Comparison of ENCODE assay signal across 39 cellular contexts in genomic region chr15:41651373-41651772, GRCh38.
"Had no signal": no experiment of that assay in that cellular context is flagged by ENCODE, and none has a peak within 500 bp of the region (broad histone marks: within the 10 kb centered on the region; RNA-seq: fewer than 3 reads in every experiment).

No MANE protein-coding gene starts in this region.

- H3K27ac ChIP-seq: adrenal gland, ascending aorta, body of pancreas, brain microvascular endothelial cell, breast epithelium, cardiac muscle cell had no signal

- H3K9me3 Mint-ChIP-seq: activated naive CD4-positive, alpha-beta T cell treated with anti-CD3 and anti-CD28 coated beads, Interleukin-2, amount 50 U/mL, for 24 hours; activated T-helper 17 cell treated with anti-CD3 and anti-CD28 coated beads, Interleukin-2, amount 50 U/mL, for 72 hours; central memory CD8-positive, alpha-beta T cell had no signal

- H3K36me3 Mint-ChIP-seq: activated naive CD4-positive, alpha-beta T cell treated with anti-CD3 and anti-CD28 coated beads, Interleukin-2, amount 10 ng/mL, durations not matched to agents 7 days and 5 days; activated naive CD4-positive, alpha-beta T cell treated with anti-CD3 and anti-CD28 coated beads, Interleukin-2, amount 50 U/mL, for 24 hours; activated naive CD8-positive, alpha-beta T cell treated with anti-CD3 and anti-CD28 coated beads, Interleukin-2, amount 10 ng/mL, durations not matched to agents 7 days and 5 days; brain had no signal

- DNase-seq: activated effector memory CD4-positive, alpha-beta T cell treated with anti-CD3 and anti-CD28 coated beads, Interleukin-2, amount 50 U/mL, for 16 hours; activated effector memory CD4-positive, alpha-beta T cell treated with Interleukin-2 at 50 U/mL for 16 hours; activated gamma-delta T cell; activated gamma-delta T cell treated with Interleukin-2 at 50 U/mL for 16 hours; activated naive CD4-positive, alpha-beta T cell; activated naive CD4-positive, alpha-beta T cell treated with anti-CD3 and anti-CD28 coated beads for 36 hours; activated naive CD4-positive, alpha-beta T cell treated with anti-CD3 and anti-CD28 coated beads, Interleukin-2, amount 10 ng/mL, durations not matched to agents 7 days and 5 days; activated naive CD4-positive, alpha-beta T cell treated with anti-CD3 and anti-CD28 coated beads, Interleukin-2, amount 50 U/mL, for 16 hours; activated naive CD4-positive, alpha-beta T cell treated with Interleukin-2 at 50 U/mL for 16 hours; activated naive CD8-positive, alpha-beta T cell treated with anti-CD3 and anti-CD28 coated beads for 36 hours; activated naive CD8-positive, alpha-beta T cell treated with anti-CD3 and anti-CD28 coated beads, Interleukin-2, amount 10 ng/mL, durations not matched to agents 7 days and 5 days; activated naive CD8-positive, alpha-beta T cell treated with anti-CD3 and anti-CD28 coated beads, Interleukin-2, amount 50 U/mL, for 24 hours; activated T-cell treated with anti-CD3 and anti-CD28 coated beads, Interleukin-2, amount 50 U/mL, for 1 hour; activated T-cell treated with anti-CD3 and anti-CD28 coated beads, Interleukin-2, amount 50 U/mL, for 24 hours; activated T-cell treated with anti-CD3 and anti-CD28 coated beads, Interleukin-2, amount 50 U/mL, for 48 hours; activated T-cell treated with anti-CD3 and anti-CD28 coated beads, Interleukin-2, amount 50 U/mL, for 72 hours; adrenal gland; amniotic stem cell; amygdala; anterior cingulate cortex; aorta; body of pancreas; brain microvascular endothelial cell; caudate nucleus; central memory CD4-positive, alpha-beta T cell; cerebellar nuclear complex had no signal

- FAIRE-seq: astrocyte, bronchial epithelial cell had no signal

- H3K27me3 Mint-ChIP-seq: activated naive CD4-positive, alpha-beta T cell treated with anti-CD3 and anti-CD28 coated beads, Interleukin-2, amount 50 U/mL, for 24 hours; activated naive CD8-positive, alpha-beta T cell; activated naive CD8-positive, alpha-beta T cell treated with anti-CD3 and anti-CD28 coated beads for 36 hours; activated naive CD8-positive, alpha-beta T cell treated with anti-CD3 and anti-CD28 coated beads, Interleukin-2, amount 50 U/mL, for 24 hours; activated T-cell treated with anti-CD3 and anti-CD28 coated beads, Interleukin-2, amount 50 U/mL, for 24 hours; activated T-helper 17 cell treated with anti-CD3 and anti-CD28 coated beads, Interleukin-2, amount 50 U/mL, for 72 hours; central memory CD8-positive, alpha-beta T cell had no signal

- H3K27ac Mint-ChIP-seq: activated naive CD4-positive, alpha-beta T cell treated with anti-CD3 and anti-CD28 coated beads for 36 hours; activated naive CD4-positive, alpha-beta T cell treated with anti-CD3 and anti-CD28 coated beads, Interleukin-2, amount 10 ng/mL, durations not matched to agents 7 days and 5 days; activated naive CD4-positive, alpha-beta T cell treated with anti-CD3 and anti-CD28 coated beads, Interleukin-2, amount 50 U/mL, for 24 hours; activated naive CD4-positive, alpha-beta T cell treated with anti-CD3 and anti-CD28 coated beads, Interleukin-2, amount 50 U/mL, for 72 hours; activated naive CD8-positive, alpha-beta T cell; activated naive CD8-positive, alpha-beta T cell treated with anti-CD3 and anti-CD28 coated beads for 36 hours; activated naive CD8-positive, alpha-beta T cell treated with anti-CD3 and anti-CD28 coated beads, Interleukin-2, amount 10 ng/mL, durations not matched to agents 7 days and 5 days; activated naive CD8-positive, alpha-beta T cell treated with anti-CD3 and anti-CD28 coated beads, Interleukin-2, amount 50 U/mL, for 24 hours; activated T-cell treated with anti-CD3 and anti-CD28 coated beads, Interleukin-2, amount 50 U/mL, for 24 hours; activated T-cell treated with anti-CD3 and anti-CD28 coated beads, Interleukin-2, amount 50 U/mL, for 72 hours; activated T-helper 1 cell treated with anti-CD3 and anti-CD28 coated beads, Interleukin-12 subunit alpha, Interleukin-12 subunit beta, Interleukin-2, Interleukin-4 antibody, amounts not matched to agents 30 ng/mL and 10 ng/mL and 1 ng/mL, durations not matched to agents 14 hours and 24 hours and 36 hours; activated T-helper 17 cell treated with anti-CD3 and anti-CD28 coated beads, Interleukin-2, amount 50 U/mL, for 72 hours; activated T-helper 2 cell treated with anti-CD3 and anti-CD28 coated beads, Interferon-gamma antibody, Interleukin-2, Interleukin-4, amounts not matched to agents 10 μg/mL and 5 μg/mL and 100 μg/mL, durations not matched to agents 14 hours and 24 hours and 36 hours; brain had no signal

- H3K27me3 ChIP-seq: adrenal gland, ascending aorta, body of pancreas, brain microvascular endothelial cell, breast epithelium, cardiac muscle cell had no signal

- H3K4me1 Mint-ChIP-seq: activated naive CD8-positive, alpha-beta T cell treated with anti-CD3 and anti-CD28 coated beads, Interleukin-2, amount 50 U/mL, for 24 hours; activated T-helper 17 cell treated with anti-CD3 and anti-CD28 coated beads, Interleukin-2, amount 50 U/mL, for 72 hours; brain; central memory CD8-positive, alpha-beta T cell had no signal

- H3K36me3 ChIP-seq: adrenal gland, ascending aorta, brain microvascular endothelial cell, breast epithelium, cardiac muscle cell had no signal

- H3K9me3 ChIP-seq: adrenal gland, ascending aorta, body of pancreas, breast epithelium had no signal

- H3K4me3 ChIP-seq: adrenal gland, ascending aorta, body of pancreas, breast epithelium, cardiac muscle cell had no signal

- ATAC-seq: activated naive CD4-positive, alpha-beta T cell treated with anti-CD3 and anti-CD28 coated beads, Interleukin-2, amount 50 U/mL, for 72 hours; activated naive CD8-positive, alpha-beta T cell treated with anti-CD3 and anti-CD28 coated beads, Interleukin-2, amount 50 U/mL, for 24 hours; activated T-cell treated with anti-CD3 and anti-CD28 coated beads, Interleukin-2, amount 50 U/mL, for 72 hours; activated T-helper 17 cell treated with anti-CD3 and anti-CD28 coated beads, Interleukin-2, amount 50 U/mL, for 72 hours; body of pancreas had no signal

- H3K4me3 Mint-ChIP-seq: activated naive CD4-positive, alpha-beta T cell treated with anti-CD3 and anti-CD28 coated beads for 36 hours; activated naive CD4-positive, alpha-beta T cell treated with anti-CD3 and anti-CD28 coated beads, Interleukin-2, amount 10 ng/mL, durations not matched to agents 7 days and 5 days; activated naive CD4-positive, alpha-beta T cell treated with anti-CD3 and anti-CD28 coated beads, Interleukin-2, amount 50 U/mL, for 24 hours; activated naive CD8-positive, alpha-beta T cell; activated naive CD8-positive, alpha-beta T cell treated with anti-CD3 and anti-CD28 coated beads for 36 hours; activated naive CD8-positive, alpha-beta T cell treated with anti-CD3 and anti-CD28 coated beads, Interleukin-2, amount 10 ng/mL, durations not matched to agents 7 days and 5 days; activated naive CD8-positive, alpha-beta T cell treated with anti-CD3 and anti-CD28 coated beads, Interleukin-2, amount 50 U/mL, for 24 hours; activated T-cell treated with anti-CD3 and anti-CD28 coated beads, Interleukin-2, amount 50 U/mL, for 24 hours; activated T-cell treated with anti-CD3 and anti-CD28 coated beads, Interleukin-2, amount 50 U/mL, for 72 hours; activated T-helper 1 cell treated with anti-CD3 and anti-CD28 coated beads, Interleukin-12 subunit alpha, Interleukin-12 subunit beta, Interleukin-2, Interleukin-4 antibody, amounts not matched to agents 30 ng/mL and 10 ng/mL and 1 ng/mL, durations not matched to agents 14 hours and 24 hours and 36 hours; activated T-helper 17 cell treated with anti-CD3 and anti-CD28 coated beads, Interleukin-2, amount 50 U/mL, for 72 hours; brain; central memory CD8-positive, alpha-beta T cell had no signal

- H3K4me1 ChIP-seq: ascending aorta, breast epithelium had no signal
